ENCODE assay signal across 10 cellular contexts in the genomic region with DNA sequence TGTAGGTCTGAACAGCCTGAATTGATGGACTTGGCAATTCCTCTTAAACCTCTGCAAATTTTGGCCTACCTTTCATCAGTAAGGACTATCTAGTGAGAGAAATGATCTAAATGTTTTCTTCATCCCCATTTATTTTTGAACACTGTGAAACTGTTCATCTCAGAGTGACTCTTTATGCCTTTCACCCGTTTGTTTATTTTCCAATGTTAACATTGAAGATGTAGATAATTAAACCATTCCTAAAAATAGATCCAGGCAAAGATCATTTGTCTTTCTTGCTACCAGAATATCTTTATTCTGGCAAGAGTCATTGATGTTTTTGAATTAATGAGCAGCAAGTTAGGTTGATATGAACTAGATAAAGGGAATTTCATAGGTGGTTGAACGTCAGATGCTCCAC. TPM values are rescaled to one million over a fixed set of nuclear protein-coding genes. Genes with fewer than 3 reads are reported as not detected.
A peak's percentile ranks its signal among the peaks of the same experiment; 100 is the strongest.
DNase-seq lines count a peak whose midpoint lies in the region; ATAC-seq, FAIRE-seq and TF ChIP-seq lines count a peak whose summit lies in the region.
"Had no signal": no experiment of that assay in that cellular context is flagged by ENCODE, and none has a peak within 500 bp of the region (broad histone marks: within the 10 kb centered on the region; RNA-seq: fewer than 3 reads in every experiment).

No MANE protein-coding gene starts in this region.

- H3K4ac ChIP-seq in mesendoderm (ENCODE audit: low read depth, low read length): no peak overlapping the region

- H3K4me3 ChIP-seq in GM12878: peak overlapping the region; percentile 71
- H3K4me3 ChIP-seq in mesendoderm (ENCODE audit: low read length): no peak overlapping the region

- H3K4me2 ChIP-seq in GM12878 (ENCODE audit: control insufficient read depth, insufficient read depth) (peak overlapping the region; percentile 66), mesendoderm (ENCODE audit: low read length) (no peak overlapping the region)

- no peak overlapping the region for H2BK5ac ChIP-seq in mesendoderm (ENCODE audit: low read length)

- WGBS in GM12878 (ENCODE audit: insufficient coverage, insufficient replicate concordance, low lambda C conversion rate, missing lambda C conversion rate): 36% methylated on average over 2 of the region's 2 CpGs
- no CpG with 5 or more reads among the region's 2 CpGs for WGBS in mesendoderm (ENCODE audit: extremely low coverage, insufficient coverage, low lambda C conversion rate)

- H2AFZ ChIP-seq in GM12878 (ENCODE audit: control insufficient read depth, low read depth, low read length): no peak overlapping the region

- POLR2A ChIA-PET in GM12878 (lab: Charles Lee): interaction anchor here (0.6 to 16.1 kb wide), 9 partner anchors 11 to 105 kb away, joined by 3 to 240 read pairs (median 13); no protein-coding TSS in a partner anchor

- H3K27ac ChIP-seq in GM12878 (ENCODE audit: control insufficient read depth, insufficient read depth): peak overlapping the region; percentile 72
- H3K27ac ChIP-seq in mesendoderm (ENCODE audit: low read depth, low read length): no peak overlapping the region

- no peaks in the 10 kb centered on the region for H3K27me3 Mint-ChIP-seq in activated T-cell treated with anti-CD3 and anti-CD28 coated beads, Interleukin-2, amount 50 U/mL, for 72 hours (ENCODE audit: low read depth)
- H3K27me3 Mint-ChIP-seq in memory B cell (no peaks in the 10 kb centered on the region), type B pancreatic cell (peaks cover 27% of the 10 kb centered on the region)

- no peak for FAIRE-seq in GM12878 (lab: Jason Lieb, UNC)

- in situ Hi-C loops in GM12878 (cut with MboI): no loop called here

- no peaks in the 10 kb centered on the region; the same call in 2 of the 3 replicates for H3K9me3 ChIP-seq in GM12878 (replicated peaks; ENCODE audit: control insufficient read depth, insufficient read depth, low read length)

- H3K9ac ChIP-seq in GM12878 (ENCODE audit: control insufficient read depth, insufficient read depth, low read length) (peak overlapping the region; percentile 68), mesendoderm (ENCODE audit: low read length) (no peak overlapping the region)

- no peak overlapping the region for H3K27ac Mint-ChIP-seq in activated T-cell treated with anti-CD3 and anti-CD28 coated beads, Interleukin-2, amount 50 U/mL, for 72 hours
- H3K27ac Mint-ChIP-seq in memory B cell (no peak overlapping the region), type B pancreatic cell (peak overlapping the region; percentile 10)

- no peak overlapping the region for H3K23ac ChIP-seq in mesendoderm (ENCODE audit: low read length)

- no peak overlapping the region for H4K8ac ChIP-seq in mesendoderm (ENCODE audit: low read depth, low read length)

- H3K4me1 Mint-ChIP-seq in activated T-cell treated with anti-CD3 and anti-CD28 coated beads, Interleukin-2, amount 50 U/mL, for 72 hours (ENCODE audit: low read depth): peaks cover 70% of the 10 kb centered on the region
- peaks cover 44% of the 10 kb centered on the region for H3K4me1 Mint-ChIP-seq in memory B cell
- peaks cover 37% of the 10 kb centered on the region for H3K4me1 Mint-ChIP-seq in type B pancreatic cell (ENCODE audit: unreplicated experiment)

- TF ChIP-seq EP300 in GM12878 (IDR thresholded peaks at IDR 0.05; ENCODE audit: borderline replicate concordance in 1 of 2, control insufficient read depth in 1 of 2, low read depth in 2 of 2, low read length in 2 of 2): no peak

- peak overlapping the region; percentile 41 to 87 for H3K4me3 Mint-ChIP-seq in activated T-cell treated with anti-CD3 and anti-CD28 coated beads, Interleukin-2, amount 50 U/mL, for 72 hours
- peak overlapping the region; percentile 73 for H3K4me3 Mint-ChIP-seq in memory B cell
- H3K4me3 Mint-ChIP-seq in type B pancreatic cell: peak overlapping the region; percentile 90

- intact Hi-C loops in GM12878 (cut with micrococcal nuclease; ENCODE audit: unreplicated experiment): loop anchor here (5.0 kb wide), 1 partner anchor 36 kb away; no protein-coding TSS in a partner anchor

- no peak for TF ChIP-seq RAD21 in GM12878 (IDR thresholded peaks at IDR 0.05; ENCODE audit: insufficient read depth, low read depth, low read length)

- peaks cover 0 to 1% of the 10 kb centered on the region in 2 donors for H3K36me3 Mint-ChIP-seq in activated T-cell treated with anti-CD3 and anti-CD28 coated beads, Interleukin-2, amount 50 U/mL, for 72 hours (ENCODE audit: insufficient read depth in 2 of 2)
- H3K36me3 Mint-ChIP-seq in memory B cell: peaks cover 5% of the 10 kb centered on the region
- H3K36me3 Mint-ChIP-seq in type B pancreatic cell: peaks cover 13% of the 10 kb centered on the region

- no peak overlapping the region for H2AK5ac ChIP-seq in mesendoderm (ENCODE audit: low read length)

- H3K79me1 ChIP-seq in mesendoderm (ENCODE audit: low read length): no peaks in the 10 kb centered on the region

- H3K4me1 ChIP-seq in GM12878 (ENCODE audit: control insufficient read depth, insufficient read depth, low read length) (peaks cover 9% of the 10 kb centered on the region), mesendoderm (ENCODE audit: control insufficient read depth, low read depth, low read length) (peaks cover 1% of the 10 kb centered on the region)

- no peaks in the 10 kb centered on the region for H4K20me1 ChIP-seq in GM12878 (ENCODE audit: control insufficient read depth, insufficient read depth)

- no peak overlapping the region for H4K5ac ChIP-seq in mesendoderm (ENCODE audit: low read length)

- H2BK15ac ChIP-seq in mesendoderm (replicated peaks; ENCODE audit: low read depth): no peak overlapping the region

- CTCF ChIA-PET in GM12878 (lab: Yijun Ruan, JAX): interaction anchor here (0.8 to 8.8 kb wide), 10 partner anchors 12 to 262 kb away, joined by 3 to 104 read pairs (median 7); no protein-coding TSS in a partner anchor

- no peak for DNase-seq in activated T-cell treated with anti-CD3 and anti-CD28 coated beads, Interleukin-2, amount 50 U/mL, for 72 hours
- no peak for DNase-seq in activated T-cell treated with anti-CD3 and anti-CD28 coated beads, Interleukin-2, amount 50 U/mL, for 48 hours
- no peak for DNase-seq in GM12878 (ENCODE audit: low read depth, low spot score)
- no peak for DNase-seq in memory B cell (ENCODE audit: low spot score in 2 of 2)
- DNase-seq in type B pancreatic cell (ENCODE audit: extremely low spot score, unreplicated experiment): no peak
- DNase-seq in mesendoderm: no peak
- DNase-seq in stimulated activated CD4-positive, alpha-beta T cell treated with anti-CD3 and anti-CD28 coated beads, Interleukin-4, amount 100 ng/mL, for 24 hours: no peak
- DNase-seq: DMS 273 treated with DMSO at 0.1 percent for 48 hours had no signal

- peaks cover 80% of the 10 kb centered on the region for H3K79me2 ChIP-seq in GM12878 (ENCODE audit: control insufficient read depth, insufficient read depth, low read length)
- no peaks in the 10 kb centered on the region for H3K79me2 ChIP-seq in mesendoderm (ENCODE audit: control insufficient read depth, insufficient read depth, low read length)

- TF ChIP-seq CTCF in GM12878 (IDR thresholded peaks at IDR 0.05 in 2 of 3, conservative IDR thresholded peaks at IDR 0.05 in 1 of 3; ENCODE audit: control insufficient read depth in 2 of 3, extremely low read depth in 1 of 3, insufficient read depth in 1 of 3, low read depth in 3 of 3, low read length in 3 of 3) (no peak), type B pancreatic cell (conservative IDR thresholded peaks at IDR 0.05) (no peak)

- H3K56ac ChIP-seq in mesendoderm (ENCODE audit: low read length): no peak overlapping the region

- ATAC-seq in activated T-cell treated with anti-CD3 and anti-CD28 coated beads, Interleukin-2, amount 50 U/mL, for 72 hours (replicated peaks in 1 of 2): no peak
- ATAC-seq in GM12878 (no peak), memory B cell (ENCODE audit: low read depth) (no peak), HG03521 (IDR thresholded peaks at IDR 0.05; ENCODE audit: unreplicated experiment) (no peak)
- ATAC-seq: HCT116 had no signal

- SMC1A ChIA-PET in GM12878 (lab: Charles Lee; ENCODE audit: uncharacterized antibody, unreplicated experiment): interaction anchor here (0.6 to 17.4 kb wide), 17 partner anchors 9 to 273 kb away, joined by 3 to 361 read pairs (median 8); no protein-coding TSS in a partner anchor

- RAD21 ChIA-PET in GM12878 (lab: Charles Lee; ENCODE audit: unreplicated experiment): interaction anchor here (0.8 to 17.9 kb wide), 16 partner anchors 8 to 274 kb away, joined by 3 to 395 read pairs (median 6); no protein-coding TSS in a partner anchor

- BruUV-seq in GM12878 (replicated peaks; lab: Mats Ljungman, UMichigan): no TSS peak

- no peak for TF ChIP-seq POLR2A in GM12878 (IDR thresholded peaks at IDR 0.05; ENCODE audit: low read depth, low read length)

- peaks cover 0 to 5% of the 10 kb centered on the region in 2 donors for H3K9me3 Mint-ChIP-seq in activated T-cell treated with anti-CD3 and anti-CD28 coated beads, Interleukin-2, amount 50 U/mL, for 72 hours
- H3K9me3 Mint-ChIP-seq in memory B cell: no peaks in the 10 kb centered on the region
- no peaks in the 10 kb centered on the region for H3K9me3 Mint-ChIP-seq in type B pancreatic cell

- no peak overlapping the region for H3K18ac ChIP-seq in mesendoderm (ENCODE audit: low read length)

- H3K27me3 ChIP-seq in GM12878 (replicated peaks in 1 of 2; ENCODE audit: control insufficient read depth in 2 of 2, insufficient read depth in 2 of 2, low read length in 1 of 2): no peaks in the 10 kb centered on the region
- no peaks in the 10 kb centered on the region for H3K27me3 ChIP-seq in mesendoderm (ENCODE audit: insufficient read depth, low read length, poor library complexity)

- H3K36me3 ChIP-seq in GM12878 (ENCODE audit: control insufficient read depth in 2 of 2, insufficient read depth in 2 of 2, low read length in 1 of 2) (0 out of 4 replicates have a peak, but pooled peaks cover 0 to 3% of the 10 kb centered on the region in 2 experiments), mesendoderm (ENCODE audit: control insufficient read depth, insufficient read depth, low read length) (no peaks in the 10 kb centered on the region)

- H2BK120ac ChIP-seq in mesendoderm (ENCODE audit: low read depth, low read length): no peak overlapping the region

RNA-seq across cellular contexts. Expression of a gene that starts 3.2 kb away (rescaled TPM):
- 10 to 100 TPM; 14.4 to 19.0 TPM for total RNA-seq in activated T-cell treated with anti-CD3 and anti-CD28 coated beads, Interleukin-2, amount 50 U/mL, for 72 hours
- 102 and 104 TPM in 2 replicates for total RNA-seq in GM12878 (2013; cell fraction: nucleolus; rRNA removed)
- total RNA-seq in GM12878 (2014; rRNA removed) (23.9 and 25.7 TPM in 2 replicates), GM12878 (2014; rRNA removed; fragmentation: Illumina TruSeq; extraction: Trizol) (30.2 and 33.9 TPM in 2 replicates), GM12878 (2021) (33.1 and 39.4 TPM in 2 replicates), type B pancreatic cell (ENCODE audit: low replicate concordance) (53.2 and 56.1 TPM in 2 replicates)
- 21.3 TPM for polyA plus RNA-seq in GM12878 (2011; ENCODE audit: low read depth)
- polyA plus RNA-seq in GM12878 (2011; rRNA removed) (31.4 and 36.5 TPM in 2 replicates), GM12878 (2014; fragmentation: Illumina TruSeq; extraction: Trizol) (19.5 and 20.2 TPM in 2 replicates), GM12878 (2014; fragmentation: Nextera tagmentation; extraction: Ambion mirVana) (10 to 100 TPM in 1 of 2 experiments, 1 to 10 TPM in 1; 6.9 to 20.3 TPM), GM12878 (2014; rRNA removed) (18.0 and 20.6 TPM in 2 replicates), GM12878 (2016; fragmentation: Nextera tagmentation; extraction: Ambion mirVana) (10 to 100 TPM; 11.9 to 13.3 TPM)
- 21.4 and 25.0 TPM in 2 replicates for polyA plus RNA-seq in GM12878 (2011; cell fraction: cytosol; rRNA removed)
- 21.2 and 29.0 TPM in 2 replicates for polyA plus RNA-seq in GM12878 (2011; cell fraction: nucleus; rRNA removed)
- polyA plus RNA-seq in GM12878 (2012): 13.5 and 16.5 TPM in 2 replicates
- 95.5 and 102 TPM in 2 replicates for polyA minus RNA-seq in GM12878 (2011; rRNA and poly(A)+ RNA removed)
- 19.8 and 20.8 TPM in 2 replicates for polyA minus RNA-seq in GM12878 (2011; cell fraction: cytosol; rRNA and poly(A)+ RNA removed)
- polyA minus RNA-seq in GM12878 (2011; cell fraction: nucleus; rRNA and poly(A)+ RNA removed): 55.7 and 75.5 TPM in 2 replicates
- polyA plus RNA-seq in mesendoderm (2013, experiment 1 of 2): 2.4 TPM
- 2.4 TPM for polyA plus RNA-seq in mesendoderm (2013, experiment 2 of 2)
